Comparison of ENCODE assay signal across 12 cellular contexts in genomic region chr3:138081371-138082084, GRCh38. TPM values are rescaled to one million over a fixed set of nuclear protein-coding genes. Genes with fewer than 3 reads are reported as not detected.
DNase-seq lines count a peak whose midpoint lies in the region; ATAC-seq and TF ChIP-seq lines count a peak whose summit lies in the region.
"Had no signal": no experiment of that assay in that cellular context is flagged by ENCODE, and none has a peak within 500 bp of the region (broad histone marks: within the 10 kb centered on the region; RNA-seq: fewer than 3 reads in every experiment).

No MANE protein-coding gene starts in this region.

- H3K9ac ChIP-seq in DND-41 (ENCODE audit: low read depth, low read length): no peak overlapping the region

- no peak overlapping the region for H3K27ac ChIP-seq in DND-41 (ENCODE audit: low read length)

- H3K27me3 Mint-ChIP-seq in progenitor cell of endocrine pancreas: no peaks in the 10 kb centered on the region
- H3K27me3 Mint-ChIP-seq in activated T-helper 17 cell treated with anti-CD3 and anti-CD28 coated beads, Interleukin-2, amount 50 U/mL, for 72 hours: peaks cover 19% of the 10 kb centered on the region

- H3K4me2 ChIP-seq in DND-41 (ENCODE audit: insufficient read depth, low read length): peak overlapping the region; percentile 57; the same call in 1 of the 2 replicates

- H3K79me2 ChIP-seq in DND-41 (ENCODE audit: insufficient read depth, low read length): no peaks in the 10 kb centered on the region

- H3K4me3 ChIP-seq in DND-41 (ENCODE audit: low read depth in 1 of 2, low read length in 2 of 2) (no peak overlapping the region), fibroblast of mammary gland (ENCODE audit: control insufficient read depth, low read depth, low read length) (peak overlapping the region; percentile 17)

- ATAC-seq in DND-41 (ENCODE audit: insufficient read depth, low read depth): no peak
- no peak for ATAC-seq in GM19035 (IDR thresholded peaks at IDR 0.05; ENCODE audit: unreplicated experiment)
- ATAC-seq in activated T-helper 17 cell treated with anti-CD3 and anti-CD28 coated beads, Interleukin-2, amount 50 U/mL, for 72 hours (replicated peaks): no peak

- TF ChIP-seq CTCF in DND-41 (IDR thresholded peaks at IDR 0.05; ENCODE audit: borderline replicate concordance, extremely low read depth, low read length, poor library complexity, severe bottlenecking): no peak
- no peak for TF ChIP-seq CTCF in fibroblast of mammary gland (conservative IDR thresholded peaks at IDR 0.05; ENCODE audit: control insufficient read depth, insufficient read depth, low read depth, low read length)
- TF ChIP-seq CTCF in progenitor cell of endocrine pancreas (IDR thresholded peaks at IDR 0.05; ENCODE audit: unreplicated experiment): no peak

- DNase-seq in DND-41 (no peak), NCI-H226 (peak; percentile 71), fibroblast of mammary gland (ENCODE audit: low read depth) (peak; percentile 83), progenitor cell of endocrine pancreas (ENCODE audit: low spot score, unreplicated experiment) (no peak), superior temporal gyrus (ENCODE audit: extremely low spot score) (no peak), HUDEP-2 (lab: John Stamatoyannopoulos, UW; ENCODE audit: unreplicated experiment in 76 of 76) (no peak)
- DNase-seq: activated gamma-delta T cell, GDM1, NCI-H1105 treated with DMSO at 0.1 percent for 48 hours had no signal

- peaks cover 24% of the 10 kb centered on the region for H3K4me1 ChIP-seq in DND-41 (ENCODE audit: insufficient read depth, low read length)

- H3K36me3 Mint-ChIP-seq in progenitor cell of endocrine pancreas (ENCODE audit: insufficient read depth): peaks cover 45% of the 10 kb centered on the region
- H3K36me3 Mint-ChIP-seq in activated T-helper 17 cell treated with anti-CD3 and anti-CD28 coated beads, Interleukin-2, amount 50 U/mL, for 72 hours (ENCODE audit: low read depth): no peaks in the 10 kb centered on the region

- no peaks in the 10 kb centered on the region for H3K9me3 ChIP-seq in DND-41 (ENCODE audit: insufficient read depth, low read length, severe bottlenecking)

- H3K9me3 Mint-ChIP-seq in progenitor cell of endocrine pancreas (ENCODE audit: low read depth): no peaks in the 10 kb centered on the region
- H3K9me3 Mint-ChIP-seq in activated T-helper 17 cell treated with anti-CD3 and anti-CD28 coated beads, Interleukin-2, amount 50 U/mL, for 72 hours: no peaks in the 10 kb centered on the region

- H4K20me1 ChIP-seq in DND-41 (ENCODE audit: insufficient read depth, low read length): no peaks in the 10 kb centered on the region

- no peak overlapping the region for H2AFZ ChIP-seq in DND-41 (ENCODE audit: low read depth, low read length)

- no peak overlapping the region for H3K4me3 Mint-ChIP-seq in progenitor cell of endocrine pancreas (ENCODE audit: low read depth)
- H3K4me3 Mint-ChIP-seq in activated T-helper 17 cell treated with anti-CD3 and anti-CD28 coated beads, Interleukin-2, amount 50 U/mL, for 72 hours: no peak overlapping the region

- peaks cover 8% of the 10 kb centered on the region for H3K27me3 ChIP-seq in DND-41 (ENCODE audit: insufficient read depth, low read length, poor library complexity)

- no peaks in the 10 kb centered on the region for H3K36me3 ChIP-seq in DND-41 (ENCODE audit: insufficient read depth, low read length)

- H3K4me1 Mint-ChIP-seq in progenitor cell of endocrine pancreas (ENCODE audit: low read depth): peaks cover 18% of the 10 kb centered on the region
- H3K4me1 Mint-ChIP-seq in activated T-helper 17 cell treated with anti-CD3 and anti-CD28 coated beads, Interleukin-2, amount 50 U/mL, for 72 hours: no peaks in the 10 kb centered on the region

- H3K27ac Mint-ChIP-seq in progenitor cell of endocrine pancreas: peak overlapping the region; percentile 92
- no peak overlapping the region for H3K27ac Mint-ChIP-seq in activated T-helper 17 cell treated with anti-CD3 and anti-CD28 coated beads, Interleukin-2, amount 50 U/mL, for 72 hours

RNA-seq across cellular contexts. Expression of gene DZIP1L, which starts 33.9 kb away (rescaled TPM):
- 81.9 and 85.7 TPM in 2 replicates for total RNA-seq in progenitor cell of endocrine pancreas
- not detected for total RNA-seq in activated T-helper 17 cell treated with anti-CD3 and anti-CD28 coated beads, Interleukin-2, amount 50 U/mL, for 72 hours

RNA-seq across cellular contexts. Expression of gene A4GNT, which starts 50.7 kb away (rescaled TPM):
- total RNA-seq in progenitor cell of endocrine pancreas: 3.1 and 3.4 TPM in 2 replicates
- not detected for total RNA-seq in activated T-helper 17 cell treated with anti-CD3 and anti-CD28 coated beads, Interleukin-2, amount 50 U/mL, for 72 hours
- total RNA-seq: H1 had no signal

Comparison
In these comparisons a context has a peak if more than half of its experiments do, and no peak if none do; other contexts are left out.
1. DNase-seq: peak in NCI-H226 (single experiment) and fibroblast of mammary gland (single experiment); none in DND-41 (single experiment), progenitor cell of endocrine pancreas (single experiment), superior temporal gyrus (single experiment) and HUDEP-2 (0 of 76).
2. RNA of gene DZIP1L, which starts 33.9 kb away (total RNA-seq): 81.9 to 85.7 TPM in progenitor cell of endocrine pancreas; not detected in activated T-helper 17 cell treated with anti-CD3 and anti-CD28 coated beads, Interleukin-2, amount 50 U/mL, for 72 hours; every median in the first group is over 10 times any median in the second.